Comparison of ENCODE assay signal across 7 cellular contexts in genomic region chr4:121071640-121072037, GRCh38. TPM values are rescaled to one million over a fixed set of nuclear protein-coding genes. Genes with fewer than 3 reads are reported as not detected.
A peak's percentile ranks its signal among the peaks of the same experiment; 100 is the strongest.
DNase-seq lines count a peak whose midpoint lies in the region; ATAC-seq and TF ChIP-seq lines count a peak whose summit lies in the region.

No MANE protein-coding gene starts in this region.

- no peaks in the 10 kb centered on the region for H3K9me3 ChIP-seq in adipocyte (ENCODE audit: control insufficient read depth, low read length)
- H3K9me3 ChIP-seq in left lung: no peaks in the 10 kb centered on the region
- no peaks in the 10 kb centered on the region for H3K9me3 ChIP-seq in stomach

- no peak overlapping the region for H3K27ac ChIP-seq in HL-60 (replicated peaks)
- H3K27ac ChIP-seq in left lung: peak overlapping the region; percentile 86 to 94
- peak overlapping the region in 3 of 5 donors; percentile 47 to 72 (median 47) for H3K27ac ChIP-seq in stomach

- TF ChIP-seq EP300 in stomach (IDR thresholded peaks at IDR 0.05): no peak

- no peaks in the 10 kb centered on the region for H3K4me1 ChIP-seq in adipocyte (ENCODE audit: control insufficient read depth, insufficient read depth, low read length)
- H3K4me1 ChIP-seq in left lung: peaks cover 0 to 22% of the 10 kb centered on the region in 2 donors
- H3K4me1 ChIP-seq in stomach: peaks cover 16 to 33% (median 27%) of the 10 kb centered on the region in 4 donors

- 1 to 5% (median 2%) methylated on average over 21 of the region's 21 CpGs for WGBS in stomach, 5 donors

- no peak for ATAC-seq in left lung
- ATAC-seq in esophagus mucosa: no peak

- DNase-seq in HL-60 (ENCODE audit: low read depth in 1 of 2, low spot score in 1 of 2) (no peak), adipocyte (ENCODE audit: low read depth) (no peak), left lung (peak in 1 of 2 donors; percentile 43), stomach (no peak), OCI-M1 (lab: John Stamatoyannopoulos, UW) (no peak), KBM-7 (no peak)

- H3K9ac ChIP-seq in adipocyte (ENCODE audit: low read length): peak overlapping the region; percentile 67

- in situ Hi-C loops in KBM-7 (cut with MboI; ENCODE audit: low pct_unique_long_range_greater_than_20kb, low sequenced_read_pairs): no loop called here

- H3K27me3 ChIP-seq in HL-60 (ENCODE audit: insufficient read depth, poor library complexity, severe bottlenecking) (peaks cover 23% of the 10 kb centered on the region), adipocyte (replicated peaks; ENCODE audit: control insufficient read depth, insufficient read depth, low read length) (no peaks in the 10 kb centered on the region), left lung (peaks cover 9 to 68% of the 10 kb centered on the region in 2 donors), stomach (peaks cover 0 to 55% (median 36%) of the 10 kb centered on the region in 3 donors)

- no peak for TF ChIP-seq POLR2A in stomach (IDR thresholded peaks at IDR 0.05)

- H3K4me3 ChIP-seq in HL-60 (replicated peaks; ENCODE audit: insufficient read depth, low read length): peak overlapping the region; percentile 59
- peak overlapping the region; percentile 87 for H3K4me3 ChIP-seq in adipocyte (ENCODE audit: low read length)
- peak overlapping the region; percentile 51 to 62 for H3K4me3 ChIP-seq in left lung
- H3K4me3 ChIP-seq in stomach: peak overlapping the region; percentile 57 to 70 (median 66)

- no peak for TF ChIP-seq CTCF in HL-60 (IDR thresholded peaks at IDR 0.05; ENCODE audit: insufficient read depth, low read length)
- no peak for TF ChIP-seq CTCF in left lung (IDR thresholded peaks at IDR 0.05)
- TF ChIP-seq CTCF in stomach (IDR thresholded peaks at IDR 0.05): no peak

- H3K36me3 ChIP-seq in adipocyte (ENCODE audit: control insufficient read depth, insufficient read depth, low read length, severe bottlenecking) (no peaks in the 10 kb centered on the region), left lung (no peaks in the 10 kb centered on the region), stomach (no peaks in the 10 kb centered on the region)

- intact Hi-C loops in left lung (cut with DNase I) (no loop called here), stomach (cut with DNase I; ENCODE audit: low total_unique reads) (no loop called here)

RNA-seq across cellular contexts. Expression of gene NDNF, which starts 0.7 kb away (rescaled TPM):
- 100 to 1,000 TPM; 143 to 489 TPM for total RNA-seq in left lung
- 1 to 10 TPM in 4 of 5 donors, under 1 TPM in 1; 0.89 to 8.1 (median 4.8) TPM for total RNA-seq in stomach
- polyA plus RNA-seq in stomach: 1 to 10 TPM in 2 of 3 donors, under 1 TPM in 1; 0.68 to 2.6 (median 1.4) TPM
- total RNA-seq in esophagus mucosa: 0.44 TPM

Comparison
In these comparisons a context has a peak if more than half of its experiments do, and no peak if none do; other contexts are left out.
1. RNA of gene NDNF, which starts 0.7 kb away (total RNA-seq): 143 to 489 TPM in left lung; 0.89 to 8.1 TPM in stomach and 0.44 TPM in esophagus mucosa (single experiment); every median in the first group is over 10 times any median in the second.
2. Peak in every context shown above with its lines, with median percentiles within 50 percentile points of each other: H3K4me3 ChIP-seq.